In genomic region chr10:43120948-43121290, GRCh38 we compare ENCODE assay signal across 8 cellular contexts. TPM values are rescaled to one million over a fixed set of nuclear protein-coding genes. Genes with fewer than 3 reads are reported as not detected.
A peak's percentile ranks its signal among the peaks of the same experiment; 100 is the strongest.
DNase-seq lines count a peak whose midpoint lies in the region; ATAC-seq and TF ChIP-seq lines count a peak whose summit lies in the region.

No MANE protein-coding gene starts in this region.

- CTCF ChIA-PET in Calu3 (lab: Charles Lee), result interaction anchor here (1.0 to 1.1 kb wide), 2 partner anchors 10 to 18 kb away, joined by 4 to 5 read pairs; no protein-coding TSS in a partner anchor

- no peaks in the 10 kb centered on the region for H3K9me3 ChIP-seq in endodermal cell (ENCODE audit: control insufficient read depth, low read length)

- WGBS in endodermal cell (ENCODE audit: insufficient coverage in 1 of 2, insufficient read length in 1 of 2), 2 experiments, result 82 to 90% methylated on average over 2 to 3 of the region's 3 CpGs

- BruUV-seq in Calu3 (replicated peaks; lab: Mats Ljungman, UMichigan), result no TSS peak

- H3K4me3 Mint-ChIP-seq in osteocyte (ENCODE audit: unreplicated experiment) (no peak overlapping the region), endodermal cell (no peak overlapping the region), Calu3 (ENCODE audit: low read depth, unreplicated experiment) (no peak overlapping the region)

- H3K27me3 Mint-ChIP-seq in osteocyte (ENCODE audit: unreplicated experiment) (peaks cover 4% of the 10 kb centered on the region), endodermal cell (ENCODE audit: insufficient read depth) (no peaks in the 10 kb centered on the region), Calu3 (ENCODE audit: unreplicated experiment) (peaks cover 66% of the 10 kb centered on the region)

- no peaks in the 10 kb centered on the region for H3K9me3 Mint-ChIP-seq in osteocyte (ENCODE audit: unreplicated experiment)
- no peaks in the 10 kb centered on the region for H3K9me3 Mint-ChIP-seq in endodermal cell
- H3K9me3 Mint-ChIP-seq in Calu3 (ENCODE audit: low read depth, unreplicated experiment), result no peaks in the 10 kb centered on the region

- H3K4me1 ChIP-seq in endodermal cell (ENCODE audit: control insufficient read depth, insufficient read depth, low read length), result no peaks in the 10 kb centered on the region

- ATAC-seq in HG03558 (IDR thresholded peaks at IDR 0.05; ENCODE audit: extremely low read depth, unreplicated experiment), result peak; percentile 89

- DNase-seq in CMK (ENCODE audit: low read depth) (peak; percentile 85), GM20000 (ENCODE audit: low spot score) (peak; percentile 88), osteocyte (ENCODE audit: extremely low spot score, unreplicated experiment) (peak; percentile 44), NCI-H1048 (lab: John Stamatoyannopoulos, UW) (no peak), endodermal cell (no peak), Calu3 (no peak)
- DNase-seq in activated CD8-positive, alpha-beta memory T cell treated with anti-CD3 and anti-CD28 coated beads, Interleukin-2, amount 50 U/mL, for 48 hours, result peak; percentile 80

- no peaks in the 10 kb centered on the region for H3K36me3 ChIP-seq in endodermal cell (ENCODE audit: control insufficient read depth, insufficient read depth, low read length)

- H3K27ac ChIP-seq in endodermal cell (ENCODE audit: low read depth, low read length), result no peak overlapping the region

- TF ChIP-seq CTCF in GM20000 (IDR thresholded peaks at IDR 0.05; ENCODE audit: extremely low read depth, missing control alignments) (no peak), osteocyte (IDR thresholded peaks at IDR 0.05) (no peak), endodermal cell (conservative IDR thresholded peaks at IDR 0.05) (no peak), Calu3 (IDR thresholded peaks at IDR 0.05; ENCODE audit: unreplicated experiment) (no peak)

- no peaks in the 10 kb centered on the region for H3K27me3 ChIP-seq in endodermal cell (ENCODE audit: control insufficient read depth, insufficient read depth, low read length, poor library complexity, severe bottlenecking)

- H3K4me1 Mint-ChIP-seq in osteocyte (ENCODE audit: unreplicated experiment), result peaks cover 13% of the 10 kb centered on the region
- H3K4me1 Mint-ChIP-seq in endodermal cell, result no peaks in the 10 kb centered on the region
- no peaks in the 10 kb centered on the region for H3K4me1 Mint-ChIP-seq in Calu3 (ENCODE audit: low read depth, unreplicated experiment)

- H3K4me3 ChIP-seq in endodermal cell (ENCODE audit: low read length), result no peak overlapping the region

- no peak overlapping the region for H3K9ac ChIP-seq in endodermal cell (ENCODE audit: extremely low read depth, low read length, poor library complexity, severe bottlenecking)

- H3K36me3 Mint-ChIP-seq in osteocyte (ENCODE audit: unreplicated experiment) (no peaks in the 10 kb centered on the region), endodermal cell (ENCODE audit: low read depth) (no peaks in the 10 kb centered on the region), Calu3 (ENCODE audit: insufficient read depth, unreplicated experiment) (no peaks in the 10 kb centered on the region)

- H3K27ac Mint-ChIP-seq in osteocyte (ENCODE audit: unreplicated experiment) (no peak overlapping the region), endodermal cell (no peak overlapping the region), Calu3 (ENCODE audit: unreplicated experiment) (no peak overlapping the region)

- intact Hi-C loops in Calu3 (cut with micrococcal nuclease; ENCODE audit: unreplicated experiment), result no loop called here

RNA-seq across cellular contexts. Expression of gene CSGALNACT2, which starts 17.3 kb away (rescaled TPM):
- 36.6 and 38.7 TPM in 2 replicates for total RNA-seq in osteocyte
- 1 to 10 TPM; 7.3 to 8.6 TPM for total RNA-seq in endodermal cell
- 13.6 TPM for polyA plus RNA-seq in endodermal cell (2013, experiment 1 of 2)
- 12.1 TPM for polyA plus RNA-seq in endodermal cell (2013, experiment 2 of 2)
- 8.9 and 10.0 TPM in 2 replicates for total RNA-seq in Calu3 (2022)

RNA-seq across cellular contexts. Expression of gene RET, which starts 44.0 kb away (rescaled TPM):
- total RNA-seq in osteocyte (0.43 and 1.1 TPM in 2 replicates), endodermal cell (1 to 10 TPM; 1.2 to 3.5 TPM), Calu3 (2022) (0.07 TPM in 1 of 2 replicates, not detected in the other)
- polyA plus RNA-seq in endodermal cell (2013, experiment 1 of 2), result 2.6 TPM
- 2.3 TPM for polyA plus RNA-seq in endodermal cell (2013, experiment 2 of 2)

Comparison
In these comparisons a context has a peak if more than half of its experiments do, and no peak if none do; other contexts are left out.
1. DNase-seq: peak in CMK (single experiment), GM20000 (single experiment), activated CD8-positive, alpha-beta memory T cell treated with anti-CD3 and anti-CD28 coated beads, Interleukin-2, amount 50 U/mL, for 48 hours (single experiment) and osteocyte (single experiment); none in NCI-H1048 (single experiment), endodermal cell (single experiment) and Calu3 (single experiment).